ENCODE assay signal across 14 cellular contexts in the genomic region with DNA sequence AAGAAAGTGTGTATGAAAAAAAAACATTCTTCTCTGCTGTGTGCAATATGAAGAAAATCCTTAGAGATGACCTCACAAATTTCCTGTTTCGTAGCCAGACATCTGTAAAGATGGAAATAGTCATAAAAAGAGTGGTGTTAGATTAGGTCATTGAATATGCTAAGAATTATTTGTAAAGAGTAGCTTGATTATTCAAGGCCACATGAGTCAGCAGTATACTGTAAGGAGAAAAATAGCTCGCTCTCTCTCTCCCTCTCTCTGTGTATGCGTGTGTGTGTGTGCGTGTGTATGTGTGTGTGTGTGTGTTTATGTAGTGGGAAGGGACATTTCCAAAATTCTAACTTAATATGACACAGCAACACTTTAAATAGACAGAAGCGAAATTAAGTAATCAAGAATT.
DNase-seq lines count a peak whose midpoint lies in the region; ATAC-seq and TF ChIP-seq lines count a peak whose summit lies in the region.
"Had no signal": no experiment of that assay in that cellular context is flagged by ENCODE, and none has a peak within 500 bp of the region (broad histone marks: within the 10 kb centered on the region; RNA-seq: fewer than 3 reads in every experiment).

No MANE protein-coding gene starts in this region.

- H4K20me1 ChIP-seq in PC-3 (ENCODE audit: low read length), result no peaks in the 10 kb centered on the region

- DNase-seq in GM04504 (ENCODE audit: low read depth), result peak; percentile 68
- peak; percentile 36 for DNase-seq in PC-3
- peak; percentile 76 for DNase-seq in epithelial cell of esophagus (ENCODE audit: low read depth)
- DNase-seq in non-pigmented ciliary epithelial cell (ENCODE audit: low read depth), result peak; percentile 84
- no peak for DNase-seq in activated CD4-positive, alpha-beta T cell treated with anti-CD3 and anti-CD28 coated beads for 4 hours
- no peak for DNase-seq in COR-L47 (lab: John Stamatoyannopoulos, UW)
- no peak for DNase-seq in activated gamma-delta T cell (lab: John Stamatoyannopoulos, UW)
- DNase-seq: body of pancreas; Kasumi-1; pancreas; Right ventricle myocardium superior; stimulated activated CD4-positive, alpha-beta T cell treated with anti-CD3 and anti-CD28 coated beads, Interleukin-4, amount 100 ng/mL, for 4 hours had no signal

- H3K4me2 ChIP-seq in PC-3 (ENCODE audit: low read length), result no peak overlapping the region

- H3K9me2 ChIP-seq in PC-3 (replicated peaks; ENCODE audit: low read length), result no peaks in the 10 kb centered on the region

- H3K79me2 ChIP-seq in PC-3 (ENCODE audit: low read length), result no peaks in the 10 kb centered on the region

- no peak for ATAC-seq in PC-3
- ATAC-seq in GM19395 (IDR thresholded peaks at IDR 0.05; ENCODE audit: unreplicated experiment), result no peak
- ATAC-seq: body of pancreas, GM12878 had no signal

- intact Hi-C loops in PC-3 (cut with micrococcal nuclease), result no loop called here

- no TSS peak for BruUV-seq in PC-3 (replicated peaks; lab: Mats Ljungman, UMichigan)

- H2AFZ ChIP-seq in PC-3 (ENCODE audit: low read length), result no peak overlapping the region

- no peaks in the 10 kb centered on the region for H3K36me3 ChIP-seq in PC-3 (ENCODE audit: low read depth, low read length)
- H3K36me3 ChIP-seq: pancreas had no signal

- TF ChIP-seq CTCF in PC-3 (conservative IDR thresholded peaks at IDR 0.05; ENCODE audit: low read depth, low read length) (no peak), epithelial cell of esophagus (IDR thresholded peaks at IDR 0.05; ENCODE audit: insufficient read depth, low read depth, low read length, missing control alignments) (no peak)

- H3K27ac ChIP-seq in PC-3 (ENCODE audit: low read length), result no peak overlapping the region
- H3K27ac ChIP-seq: body of pancreas, pancreas had no signal

- no peaks in the 10 kb centered on the region for H3K9me3 ChIP-seq in PC-3 (ENCODE audit: low read length)
- H3K9me3 ChIP-seq: body of pancreas, pancreas had no signal

- no peak overlapping the region for H3K4me3 ChIP-seq in PC-3 (ENCODE audit: low read length)
- no peak overlapping the region for H3K4me3 ChIP-seq in epithelial cell of esophagus (ENCODE audit: low read length)
- H3K4me3 ChIP-seq: body of pancreas, GM12878, pancreas had no signal

- H3K27me3 ChIP-seq in PC-3 (ENCODE audit: low read length), result no peaks in the 10 kb centered on the region
- H3K27me3 ChIP-seq: body of pancreas, pancreas had no signal

- H3F3A ChIP-seq in PC-3 (ENCODE audit: low read length, unreplicated experiment), result no peaks in the 10 kb centered on the region

- H3K4me1 ChIP-seq in PC-3 (ENCODE audit: insufficient read depth, low read length), result no peaks in the 10 kb centered on the region
- H3K4me1 ChIP-seq: body of pancreas, pancreas had no signal

- CTCF ChIA-PET in PC-3 (lab: Charles Lee), result no interaction called here

- POLR2A ChIA-PET in PC-3 (lab: Charles Lee; ENCODE audit: unreplicated experiment), result no interaction called here

- H3K9ac ChIP-seq in PC-3 (ENCODE audit: low read length), result no peak overlapping the region

Comparison
In these comparisons a context has a peak if more than half of its experiments do, and no peak if none do; other contexts are left out.
1. DNase-seq: peak in GM04504 (single experiment), PC-3 (single experiment), epithelial cell of esophagus (single experiment) and non-pigmented ciliary epithelial cell (single experiment); none in activated CD4-positive, alpha-beta T cell treated with anti-CD3 and anti-CD28 coated beads for 4 hours (0 of 2), COR-L47 (single experiment) and activated gamma-delta T cell (single experiment).